In the genomic region with DNA sequence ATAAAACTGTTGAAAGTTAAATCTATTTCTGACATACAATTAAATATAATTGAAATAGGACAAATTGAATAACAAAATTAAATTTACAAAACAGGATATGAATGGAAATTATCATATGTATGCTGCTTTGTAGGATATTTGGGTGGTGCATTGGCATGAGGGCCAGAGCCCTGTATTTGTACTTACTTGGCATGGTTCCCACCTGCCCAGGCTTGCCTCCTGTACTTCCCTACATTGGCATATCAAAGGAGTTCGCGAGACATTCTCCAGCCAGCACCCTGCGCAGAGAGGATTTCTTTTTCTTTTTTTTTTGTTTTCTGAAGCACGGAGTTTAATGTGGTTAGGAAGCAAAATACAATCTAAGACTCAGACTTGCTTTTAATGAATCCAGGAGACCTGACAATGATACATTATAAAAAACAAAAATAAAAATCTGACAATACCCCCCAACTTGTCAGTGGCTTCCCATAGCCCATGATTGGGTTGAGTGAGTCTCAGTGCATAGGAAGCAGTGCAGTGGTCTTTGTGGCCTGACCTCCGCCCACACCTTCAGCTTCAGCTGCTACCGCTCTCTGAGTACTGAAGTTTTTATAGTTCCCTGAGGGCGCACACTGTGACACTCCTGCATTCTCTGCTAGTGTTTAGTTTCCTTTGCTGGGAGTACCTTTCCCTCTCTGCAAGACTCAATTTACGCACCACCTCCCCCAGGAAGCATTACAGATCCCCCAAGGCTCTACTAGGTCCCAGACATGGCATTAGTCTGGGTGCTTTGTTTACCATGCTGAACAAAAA, we compare ENCODE assay signal across 8 cellular contexts.
DNase-seq lines count a peak whose midpoint lies in the region; ATAC-seq, FAIRE-seq and TF ChIP-seq lines count a peak whose summit lies in the region.

No MANE protein-coding gene starts in this region.

- H3K27me3 ChIP-seq in CD8-positive, alpha-beta memory T cell (ENCODE audit: insufficient read depth, low read length, poor library complexity, severe bottlenecking) = no peaks in the 10 kb centered on the region
- no peaks in the 10 kb centered on the region for H3K27me3 ChIP-seq in H1 (replicated peaks in 1 of 4; ENCODE audit: control insufficient read depth in 3 of 4, extremely low read depth in 1 of 4, insufficient read depth in 3 of 4, low read length in 3 of 4)

- TF ChIP-seq RAD21 in H1 (IDR thresholded peaks at IDR 0.05 in 1 of 2, conservative IDR thresholded peaks at IDR 0.05 in 1 of 2; ENCODE audit: low read depth in 2 of 2, low read length in 2 of 2) = no peak

- H2BK120ac ChIP-seq in H1 (replicated peaks; ENCODE audit: low read depth, low read length) = no peak overlapping the region

- no peak overlapping the region for H3K23ac ChIP-seq in H1 (ENCODE audit: insufficient read length)

- no peak overlapping the region for H3K18ac ChIP-seq in H1 (ENCODE audit: extremely low read depth, low read length)

- no peak for TF ChIP-seq CTCF in H1 (IDR thresholded peaks at IDR 0.05; ENCODE audit: control extremely low read depth in 1 of 3, insufficient read depth in 1 of 3, low read depth in 1 of 3, low read length in 3 of 3)

- no peak overlapping the region for H2BK20ac ChIP-seq in H1 (ENCODE audit: low read length)

- H3K36me3 ChIP-seq in CD8-positive, alpha-beta memory T cell (ENCODE audit: insufficient read depth, low read length) = peaks cover 5% of the 10 kb centered on the region
- H3K36me3 ChIP-seq in H1 (ENCODE audit: control insufficient read depth in 2 of 4, insufficient read depth in 4 of 4, low read length in 3 of 4) = peaks cover 0 to 8% (median 0%) of the 10 kb centered on the region in 4 experiments; a peak in 1 of 8 replicates

- peaks cover 18 to 56% (median 21%) of the 10 kb centered on the region in 3 donors for H3K36me3 Mint-ChIP-seq in CD8-positive, alpha-beta memory T cell

- 73% methylated on average over 8 of the region's 8 CpGs; no CpG with 5 or more reads in 1 of the 2 experiments for WGBS in H1 (ENCODE audit: extremely low coverage in 1 of 2, insufficient coverage in 1 of 2, insufficient read length in 1 of 2, insufficient replicate concordance in 2 of 2, low coverage in 1 of 2, low lambda C conversion rate in 2 of 2, missing lambda C conversion rate in 1 of 2), 2 experiments

- H3K9ac ChIP-seq in H1 (replicated peaks in 1 of 4; ENCODE audit: extremely low read depth in 1 of 4, low read depth in 3 of 4, low read length in 3 of 4) = no peak overlapping the region

- no peaks in the 10 kb centered on the region for H3K9me3 ChIP-seq in CD8-positive, alpha-beta memory T cell (ENCODE audit: low read length)
- no peaks in the 10 kb centered on the region for H3K9me3 ChIP-seq in H1 (ENCODE audit: insufficient read depth in 2 of 2, low read depth in 1 of 2, low read length in 1 of 2)

- TF ChIP-seq POLR2A in H1 (IDR thresholded peaks at IDR 0.05; ENCODE audit: control extremely low read depth in 1 of 2, low read depth in 2 of 2, low read length in 2 of 2) = no peak

- peak overlapping the region; percentile 25; the same call in 1 of the 2 replicates for H2BK15ac ChIP-seq in H1 (ENCODE audit: low read length)

- no peaks in the 10 kb centered on the region; the same call in none of the 2 replicates for H3K79me1 ChIP-seq in H1 (ENCODE audit: low read depth, low read length)

- FAIRE-seq in H1 (lab: Jason Lieb, UNC) = no peak

- peak in 1 of 5 donors; percentile 33 for DNase-seq in CD8-positive, alpha-beta memory T cell
- DNase-seq in H1 (ENCODE audit: low read depth in 1 of 2, low spot score in 2 of 2) (no peak), NCI-H526 treated with DMSO at 0.1 percent for 48 hours (lab: John Stamatoyannopoulos, UW) (no peak), globus pallidus (ENCODE audit: low spot score) (no peak), NCI-H774 (lab: John Stamatoyannopoulos, UW) (no peak)
- no peak for DNase-seq in stimulated activated CD4-positive, alpha-beta T cell treated with anti-CD3 and anti-CD28 coated beads, Interleukin-4, amount 100 ng/mL, for 24 hours

- H3K27ac ChIP-seq in CD8-positive, alpha-beta memory T cell (ENCODE audit: low read depth, low read length) = no peak overlapping the region
- no peak overlapping the region for H3K27ac ChIP-seq in H1 (ENCODE audit: low read depth, low read length)

- H3K4me3 ChIP-seq in CD8-positive, alpha-beta memory T cell (ENCODE audit: low read length) = no peak overlapping the region
- H3K4me3 ChIP-seq in H1 (ENCODE audit: extremely low read depth in 1 of 4, insufficient read depth in 2 of 4, low read depth in 3 of 4, low read length in 4 of 4) = no peak overlapping the region

- peaks cover 0 to 1% of the 10 kb centered on the region in 2 donors for H3K27me3 Mint-ChIP-seq in CD8-positive, alpha-beta memory T cell

- 0 out of 2 replicates have a peak overlapping the region, but pooled peaks have one; percentile 62 for H2BK12ac ChIP-seq in H1 (ENCODE audit: low read depth, low read length)

- no peaks in the 10 kb centered on the region for H4K20me1 ChIP-seq in H1 (replicated peaks in 1 of 2; ENCODE audit: control insufficient read depth in 1 of 2, insufficient read depth in 2 of 2, low read length in 2 of 2)

- H3K23me2 ChIP-seq in H1 (ENCODE audit: low read depth, low read length) = no peaks in the 10 kb centered on the region

- peak; percentile 60 for ATAC-seq in GM19397 (IDR thresholded peaks at IDR 0.05; ENCODE audit: unreplicated experiment)
- peak; percentile 46 for ATAC-seq in HG03439 (IDR thresholded peaks at IDR 0.05; ENCODE audit: unreplicated experiment)

- no peak overlapping the region for H3K4ac ChIP-seq in H1 (replicated peaks; ENCODE audit: insufficient read length, low read depth, low read length)

- H2AK5ac ChIP-seq in H1 (ENCODE audit: low read depth, low read length) = no peak overlapping the region

- H3K4me3 Mint-ChIP-seq in CD8-positive, alpha-beta memory T cell = peak overlapping the region in 4 of 7 donors; percentile 1 to 48 (median 39)

- no peak overlapping the region for H3K14ac ChIP-seq in H1 (ENCODE audit: insufficient read length)

- no peak overlapping the region for H4K8ac ChIP-seq in H1 (ENCODE audit: extremely low read depth, insufficient read depth, low read length)

- H4K5ac ChIP-seq in H1 (ENCODE audit: insufficient read length, low read depth, low read length) = no peak overlapping the region

- no peak overlapping the region; a peak in 1 of 4 replicates for H3K4me2 ChIP-seq in H1 (ENCODE audit: insufficient read depth in 1 of 2, low read depth in 2 of 2, low read length in 2 of 2)

- H4K91ac ChIP-seq in H1 (replicated peaks; ENCODE audit: insufficient read length, low read length) = no peak overlapping the region

- POLR2A ChIA-PET in CD8-positive, alpha-beta memory T cell (lab: Charles Lee) = no interaction called here
- POLR2A ChIA-PET in H1 (lab: Charles Lee; ENCODE audit: partially characterized antibody) = no interaction called here

- H3K9me3 Mint-ChIP-seq in CD8-positive, alpha-beta memory T cell = peaks cover 0 to 1% (median 0%) of the 10 kb centered on the region in 5 donors

- H2BK5ac ChIP-seq in H1 (ENCODE audit: low read depth, low read length) = 0 out of 2 replicates have a peak overlapping the region, but pooled peaks have one; percentile 61

- no peak overlapping the region for H2AFZ ChIP-seq in H1 (ENCODE audit: low read length)

- H3K4me1 ChIP-seq in CD8-positive, alpha-beta memory T cell (ENCODE audit: insufficient read depth, low read length) = peaks cover 7% of the 10 kb centered on the region
- H3K4me1 ChIP-seq in H1 (replicated peaks in 1 of 4; ENCODE audit: control insufficient read depth in 3 of 4, insufficient read depth in 4 of 4, low read length in 3 of 4) = peaks cover 2 to 9% (median 7%) of the 10 kb centered on the region in 4 experiments; a peak in 6 of 7 replicates

- H3K79me2 ChIP-seq in H1 (ENCODE audit: control insufficient read depth in 1 of 2, insufficient read depth in 2 of 2, low read length in 2 of 2) = no peaks in the 10 kb centered on the region

- CTCF ChIA-PET in CD8-positive, alpha-beta memory T cell (lab: Charles Lee) = no interaction called here
- CTCF ChIA-PET in H1 (lab: Charles Lee; ENCODE audit: partially characterized antibody) = no interaction called here

- H3K27ac Mint-ChIP-seq in CD8-positive, alpha-beta memory T cell = peak overlapping the region in 6 of 8 donors; percentile 15 to 79 (median 58)

- no peak for TF ChIP-seq EP300 in H1 (IDR thresholded peaks at IDR 0.05; ENCODE audit: borderline replicate concordance in 1 of 2, low read depth in 2 of 2, low read length in 2 of 2)

- peaks cover 46 to 64% (median 62%) of the 10 kb centered on the region in 3 donors for H3K4me1 Mint-ChIP-seq in CD8-positive, alpha-beta memory T cell

- H3K56ac ChIP-seq in H1 (replicated peaks; ENCODE audit: insufficient read length, low read depth, low read length) = no peak overlapping the region

TF ChIP-seq in H1, 55 proteins besides CTCF, POLR2A, EP300 and RAD21 (continues in another document):
- TF ChIP-seq RXRA (IDR thresholded peaks at IDR 0.05; ENCODE audit: insufficient read depth, low read depth, low read length) = no peak
